In genomic region chr22:49229483-49230193, GRCh38 we compare ENCODE assay signal across 9 cellular contexts.
"Had no signal": no experiment of that assay in that cellular context is flagged by ENCODE, and none has a peak within 500 bp of the region (broad histone marks: within the 10 kb centered on the region; RNA-seq: fewer than 3 reads in every experiment).

No MANE protein-coding gene starts in this region.

- DNase-seq: activated CD8-positive, alpha-beta T cell treated with anti-CD3 and anti-CD28 coated beads for 36 hours; activated naive CD4-positive, alpha-beta T cell treated with Interleukin-2 at 50 U/mL for 16 hours; central memory CD4-positive, alpha-beta T cell; effector memory CD8-positive, alpha-beta T cell; retina; stimulated activated CD4-positive, alpha-beta T cell treated with anti-CD3 and anti-CD28 coated beads, Interleukin-15, amount 100 ng/mL, for 24 hours; stimulated activated CD4-positive, alpha-beta T cell treated with anti-CD3 and anti-CD28 coated beads, Interleukin-4, amount 100 ng/mL, for 4 hours; stimulated activated naive CD8-positive, alpha-beta T cell treated with anti-CD3 and anti-CD28 coated beads, Interleukin-15, amount 100 ng/mL, for 72 hours had no signal

- ATAC-seq: activated CD8-positive, alpha-beta T cell treated with anti-CD3 and anti-CD28 coated beads for 36 hours; effector memory CD8-positive, alpha-beta T cell; pancreas; stimulated activated naive CD8-positive, alpha-beta T cell treated with anti-CD3 and anti-CD28 coated beads, Interleukin-15, amount 100 ng/mL, for 72 hours had no signal
